ENCODE assay signal across 8 cellular contexts in genomic region chr17:63549946-63550815, GRCh38. TPM values are rescaled to one million over a fixed set of nuclear protein-coding genes. Genes with fewer than 3 reads are reported as not detected.
DNase-seq lines count a peak whose midpoint lies in the region; ATAC-seq and TF ChIP-seq lines count a peak whose summit lies in the region.

Gene DCAF7, plus strand, starts transcription at chr17:63550477. Its CDS starts 201 bp downstream, at chr17:63550678.

- H3K27me3 ChIP-seq in SU-DHL-6 (ENCODE audit: low read length) (no peaks in the 10 kb centered on the region), ovary (no peaks in the 10 kb centered on the region), thyroid gland (no peaks in the 10 kb centered on the region)

- DNase-seq in NCI-H128 (lab: John Stamatoyannopoulos, UW; ENCODE audit: unreplicated experiment) (peak; percentile 95), head of caudate nucleus (peak; percentile 99 to 100 (median 100)), ovary (peak; percentile 99 to 100 (median 100)), thyroid gland (peak; percentile 99)
- peak; percentile 96 for DNase-seq in activated naive CD8-positive, alpha-beta T cell treated with anti-CD3 and anti-CD28 coated beads, Interleukin-2, amount 10 ng/mL, durations not matched to agents 7 days and 5 days

- peaks cover 18% of the 10 kb centered on the region for H3K36me3 Mint-ChIP-seq in activated naive CD8-positive, alpha-beta T cell treated with anti-CD3 and anti-CD28 coated beads, Interleukin-2, amount 10 ng/mL, durations not matched to agents 7 days and 5 days

- no peak for TF ChIP-seq EP300 in ovary (IDR thresholded peaks at IDR 0.05)

- 0 out of 2 replicates have a peak, but pooled peaks cover 7% of the 10 kb centered on the region for H3K36me3 ChIP-seq in SU-DHL-6 (ENCODE audit: low read length)
- H3K36me3 ChIP-seq in ovary: no peaks in the 10 kb centered on the region
- H3K36me3 ChIP-seq in thyroid gland: no peaks in the 10 kb centered on the region

- no peaks in the 10 kb centered on the region for H3K9me3 ChIP-seq in SU-DHL-6 (ENCODE audit: insufficient read depth, low read length)
- H3K9me3 ChIP-seq in ovary: no peaks in the 10 kb centered on the region
- H3K9me3 ChIP-seq in thyroid gland: no peaks in the 10 kb centered on the region

- H3K4me3 ChIP-seq in SU-DHL-6 (ENCODE audit: insufficient read depth, low read length, poor library complexity, severe bottlenecking): peak within 1 kb of the TSS; percentile 83
- peak within 1 kb of the TSS; percentile 99 for H3K4me3 ChIP-seq in ovary
- H3K4me3 ChIP-seq in thyroid gland (replicated peaks in 1 of 3): peak within 1 kb of the TSS; percentile 65 to 99 (median 85)

- no peaks in the 10 kb centered on the region for H3K9me3 Mint-ChIP-seq in activated naive CD8-positive, alpha-beta T cell treated with anti-CD3 and anti-CD28 coated beads, Interleukin-2, amount 10 ng/mL, durations not matched to agents 7 days and 5 days

- TF ChIP-seq CTCF in SU-DHL-6 (IDR thresholded peaks at IDR 0.05; ENCODE audit: insufficient read depth, low read length, poor library complexity, severe bottlenecking): no peak
- no peak for TF ChIP-seq CTCF in ovary (IDR thresholded peaks at IDR 0.05)
- no peak for TF ChIP-seq CTCF in thyroid gland (IDR thresholded peaks at IDR 0.05)

- no peaks in the 10 kb centered on the region for H3K9me2 ChIP-seq in SU-DHL-6 (replicated peaks; ENCODE audit: insufficient read depth, low read length)

- peaks cover 19% of the 10 kb centered on the region for H3K4me1 Mint-ChIP-seq in activated naive CD8-positive, alpha-beta T cell treated with anti-CD3 and anti-CD28 coated beads, Interleukin-2, amount 10 ng/mL, durations not matched to agents 7 days and 5 days

- H3K4me1 ChIP-seq in ovary (ENCODE audit: insufficient read depth) (peaks cover 7% of the 10 kb centered on the region), thyroid gland (peaks cover 27 to 29% of the 10 kb centered on the region in 2 donors)

- peaks cover 12% of the 10 kb centered on the region; the same call in 1 of the 2 replicates for H4K20me1 ChIP-seq in SU-DHL-6 (ENCODE audit: low read depth, low read length)

- H3K4me3 Mint-ChIP-seq in activated naive CD8-positive, alpha-beta T cell treated with anti-CD3 and anti-CD28 coated beads, Interleukin-2, amount 10 ng/mL, durations not matched to agents 7 days and 5 days: peak within 1 kb of the TSS; percentile 90

- no peaks in the 10 kb centered on the region for H3K27me3 Mint-ChIP-seq in activated naive CD8-positive, alpha-beta T cell treated with anti-CD3 and anti-CD28 coated beads, Interleukin-2, amount 10 ng/mL, durations not matched to agents 7 days and 5 days

- H3F3A ChIP-seq in SU-DHL-6 (ENCODE audit: insufficient read depth): no peaks in the 10 kb centered on the region

- 0 to 1% (median 0%) methylated on average over 43 to 72 of the region's 72 CpGs for WGBS in ovary, 3 donors
- 0% methylated on average over 30 to 42 of the region's 72 CpGs for WGBS in thyroid gland, 2 donors

- peak; percentile 93 for ATAC-seq in HG02678 (IDR thresholded peaks at IDR 0.05; ENCODE audit: unreplicated experiment)
- ATAC-seq in activated naive CD8-positive, alpha-beta T cell treated with anti-CD3 and anti-CD28 coated beads, Interleukin-2, amount 10 ng/mL, durations not matched to agents 7 days and 5 days (ENCODE audit: low read depth): peak; percentile 95

- peak within 1 kb of the TSS; percentile 97 for H3K27ac Mint-ChIP-seq in activated naive CD8-positive, alpha-beta T cell treated with anti-CD3 and anti-CD28 coated beads, Interleukin-2, amount 10 ng/mL, durations not matched to agents 7 days and 5 days

- H3K27ac ChIP-seq in SU-DHL-6 (ENCODE audit: low read depth, low read length) (peak within 1 kb of the TSS; percentile 59), ovary (peak within 1 kb of the TSS; percentile 51 to 85), thyroid gland (peak within 1 kb of the TSS; percentile 62 to 86 (median 83))

- TF ChIP-seq POLR2A in GM10847 (IDR thresholded peaks at IDR 0.05; ENCODE audit: extremely low read depth, insufficient read length): peak; percentile 80
- peak; percentile 29 for TF ChIP-seq POLR2A in ovary (IDR thresholded peaks at IDR 0.05)
- TF ChIP-seq POLR2A in thyroid gland (IDR thresholded peaks at IDR 0.05): peak; percentile 14 to 73

- H3K79me2 ChIP-seq in SU-DHL-6 (ENCODE audit: insufficient read depth, low read length): peaks cover 48% of the 10 kb centered on the region

- peak within 1 kb of the TSS; percentile 85 for H3K9ac ChIP-seq in SU-DHL-6 (ENCODE audit: low read length)

- POLR2A ChIA-PET in activated naive CD8-positive, alpha-beta T cell treated with anti-CD3 and anti-CD28 coated beads, Interleukin-2, amount 10 ng/mL, durations not matched to agents 7 days and 5 days (lab: Charles Lee): interaction anchor here (0.6 to 2.8 kb wide), 13 partner anchors 10 to 501 kb away, joined by 3 to 15 read pairs (median 4); partner anchors contain the start of genes CCDC47, MAP3K3 and TACO1

- intact Hi-C loops in head of caudate nucleus (cut with DNase I) (no loop called here), ovary (cut with DNase I) (loop anchor here in 1 of 4 donors (10.0 kb wide), 1 partner anchor 65 kb away; no protein-coding TSS in a partner anchor), thyroid gland (cut with DNase I) (no loop called here)

- peak within 1 kb of the TSS; percentile 98 for H3K4me2 ChIP-seq in SU-DHL-6 (ENCODE audit: low read depth, low read length, poor library complexity, severe bottlenecking)

- H2AFZ ChIP-seq in SU-DHL-6 (ENCODE audit: low read depth, low read length, severe bottlenecking): peak within 1 kb of the TSS; percentile 69

RNA-seq across cellular contexts. Expression of gene DCAF7, which starts in this region (rescaled TPM):
- total RNA-seq in activated naive CD8-positive, alpha-beta T cell treated with anti-CD3 and anti-CD28 coated beads, Interleukin-2, amount 10 ng/mL, durations not matched to agents 7 days and 5 days: 100 to 1,000 TPM; 113 TPM
- 10 to 100 TPM; 14.9 to 56.6 (median 49.7) TPM for total RNA-seq in ovary
- 10 to 100 TPM; 16.6 to 62.5 TPM for polyA plus RNA-seq in ovary
- 10 to 100 TPM; 35.1 to 44.8 (median 40.5) TPM for total RNA-seq in thyroid gland

Comparison
In these comparisons a context has a peak if more than half of its experiments do, and no peak if none do; other contexts are left out.
1. Peak in every context shown above with its lines: DNase-seq, ATAC-seq, H3K4me3 ChIP-seq and H3K27ac ChIP-seq.
2. POLR2A ChIP-seq: peak in every context shown above with its lines; median percentile 80 in GM10847; 44 in thyroid gland; 29 in ovary.